In genomic region chr20:46690219-46691111, GRCh38 we compare ENCODE assay signal across 8 cellular contexts. TPM values are rescaled to one million over a fixed set of nuclear protein-coding genes. Genes with fewer than 3 reads are reported as not detected.
DNase-seq lines count a peak whose midpoint lies in the region; ATAC-seq and TF ChIP-seq lines count a peak whose summit lies in the region.

No MANE protein-coding gene starts in this region.

- H3K4me3 ChIP-seq in epithelial cell of esophagus (ENCODE audit: low read length) = peak overlapping the region; percentile 65

- peaks cover 9% of the 10 kb centered on the region for H3K36me3 Mint-ChIP-seq in progenitor cell of endocrine pancreas (ENCODE audit: insufficient read depth)

- DNase-seq in RKO (ENCODE audit: low spot score) = peak; percentile 44
- no peak for DNase-seq in epithelial cell of esophagus (ENCODE audit: low read depth)
- DNase-seq in progenitor cell of endocrine pancreas (ENCODE audit: low spot score, unreplicated experiment) = no peak
- no peak for DNase-seq in C1 segment of cervical spinal cord (lab: John Stamatoyannopoulos, UW)
- DNase-seq in SK-N-DZ (ENCODE audit: low spot score) = no peak
- DNase-seq in AG08395 (ENCODE audit: low spot score) = no peak

- no peak for ATAC-seq in HG02885 (IDR thresholded peaks at IDR 0.05; ENCODE audit: poor library complexity, unreplicated experiment)

- no peaks in the 10 kb centered on the region for H3K9me3 Mint-ChIP-seq in progenitor cell of endocrine pancreas (ENCODE audit: low read depth)

- peaks cover 9% of the 10 kb centered on the region for H3K36me3 ChIP-seq in ES-I3 (ENCODE audit: insufficient read depth, low read length)

- peaks cover 15% of the 10 kb centered on the region for H3K4me1 Mint-ChIP-seq in progenitor cell of endocrine pancreas (ENCODE audit: low read depth)

- H3K9me3 ChIP-seq in ES-I3 (ENCODE audit: control insufficient read depth, insufficient read depth, low read length) = no peaks in the 10 kb centered on the region

- no peaks in the 10 kb centered on the region for H3K27me3 Mint-ChIP-seq in progenitor cell of endocrine pancreas

- peak overlapping the region; percentile 93 for H3K4me3 Mint-ChIP-seq in progenitor cell of endocrine pancreas (ENCODE audit: low read depth)

- TF ChIP-seq CTCF in epithelial cell of esophagus (IDR thresholded peaks at IDR 0.05; ENCODE audit: insufficient read depth, low read depth, low read length, missing control alignments) (no peak), progenitor cell of endocrine pancreas (IDR thresholded peaks at IDR 0.05; ENCODE audit: unreplicated experiment) (no peak)

- H3K27ac Mint-ChIP-seq in progenitor cell of endocrine pancreas = peak overlapping the region; percentile 35

- H3K9ac ChIP-seq in ES-I3 (ENCODE audit: low read depth, low read length) = peak overlapping the region; percentile 87

- H3K4me1 ChIP-seq in ES-I3 (ENCODE audit: insufficient read depth, low read length) = peaks cover 4% of the 10 kb centered on the region

RNA-seq across cellular contexts. Expression of gene TP53RK, which starts 1.2 kb away (rescaled TPM):
- total RNA-seq in progenitor cell of endocrine pancreas = 11.1 and 11.5 TPM in 2 replicates
- 37.2 and 42.0 TPM in 2 replicates for polyA plus RNA-seq in SK-N-DZ (2014; cell fraction: cytosol; rRNA removed)
- 22.1 and 23.2 TPM in 2 replicates for polyA plus RNA-seq in SK-N-DZ (2014; cell fraction: nucleus; rRNA removed)

RNA-seq across cellular contexts. Expression of gene SLC2A10, which starts 19.0 kb away (rescaled TPM):
- 16.1 and 16.6 TPM in 2 replicates for total RNA-seq in progenitor cell of endocrine pancreas
- 0.17 and 0.45 TPM in 2 replicates for polyA plus RNA-seq in SK-N-DZ (2014; cell fraction: cytosol; rRNA removed)
- 0.13 and 4.5 TPM in 2 replicates for polyA plus RNA-seq in SK-N-DZ (2014; cell fraction: nucleus; rRNA removed)

RNA-seq across cellular contexts. Expression of gene SLC13A3, which starts 39.2 kb away (rescaled TPM):
- 2.9 and 5.0 TPM in 2 replicates for total RNA-seq in progenitor cell of endocrine pancreas
- polyA plus RNA-seq in SK-N-DZ (2014; cell fraction: cytosol; rRNA removed) = 0.03 TPM in 1 of 2 replicates, not detected in the other
- polyA plus RNA-seq in SK-N-DZ (2014; cell fraction: nucleus; rRNA removed) = 0.24 TPM in 1 of 2 replicates, not detected in the other
